In the genomic region with DNA sequence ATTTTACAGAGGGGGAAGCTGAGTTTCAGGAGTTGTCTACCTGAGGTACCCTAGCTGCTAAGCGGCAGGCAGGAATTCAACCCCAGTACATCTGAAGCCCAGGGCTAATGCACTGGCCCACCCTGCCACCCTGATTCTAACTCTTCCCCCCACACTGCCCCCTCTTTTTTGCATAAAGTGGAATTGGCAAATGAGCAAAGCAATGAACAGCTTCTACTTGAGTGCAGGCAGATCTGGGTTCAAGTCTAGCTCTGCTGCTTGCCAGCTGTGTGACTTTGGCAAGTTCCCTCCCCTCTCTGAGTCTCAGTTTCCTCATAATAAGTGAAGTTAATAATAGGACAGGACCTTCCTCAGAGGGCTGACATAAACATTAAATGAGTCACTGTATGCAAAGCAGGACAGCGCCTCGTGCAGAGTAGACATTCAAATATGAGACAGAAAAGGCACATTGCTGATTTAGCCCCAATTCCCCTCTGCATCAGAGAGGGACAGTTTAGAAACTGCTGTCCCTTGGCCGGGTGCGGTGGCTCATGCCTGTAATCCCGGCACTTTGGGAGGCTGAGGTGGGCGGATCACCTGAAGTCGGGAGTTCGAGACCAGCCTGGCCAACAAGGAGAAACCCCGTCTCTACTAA, we compare ENCODE assay signal across 8 cellular contexts. TPM values are rescaled to one million over a fixed set of nuclear protein-coding genes. Genes with fewer than 3 reads are reported as not detected.
A peak's percentile ranks its signal among the peaks of the same experiment; 100 is the strongest.
DNase-seq lines count a peak whose midpoint lies in the region; ATAC-seq, FAIRE-seq and TF ChIP-seq lines count a peak whose summit lies in the region.

No MANE protein-coding gene starts in this region.

- POLR2A ChIA-PET in A673 (lab: Charles Lee; ENCODE audit: low non-redundant PET): no interaction called here

- BruUV-seq in A673 (replicated peaks; lab: Mats Ljungman, UMichigan): no TSS peak

- H3K36me3 ChIP-seq in A673 (ENCODE audit: insufficient read depth, low read length, poor library complexity, severe bottlenecking) (no peaks in the 10 kb centered on the region), SK-N-MC (ENCODE audit: insufficient read depth, low read length) (no peaks in the 10 kb centered on the region), kidney (ENCODE audit: control insufficient read depth in 1 of 2, insufficient read depth in 2 of 2, low read length in 2 of 2) (no peaks in the 10 kb centered on the region), testis (ENCODE audit: low read depth, missing control alignments) (no peaks in the 10 kb centered on the region)

- CTCF ChIA-PET in A673 (lab: Charles Lee): no interaction called here

- ATAC-seq in GM18861 (IDR thresholded peaks at IDR 0.05; ENCODE audit: unreplicated experiment): peak; percentile 44
- ATAC-seq in HG03095 (IDR thresholded peaks at IDR 0.05; ENCODE audit: unreplicated experiment): peak; percentile 41

- intact Hi-C loops in A673 (cut with micrococcal nuclease; ENCODE audit: unreplicated experiment) (no loop called here), kidney (cut with DNase I) (no loop called here), testis (cut with DNase I; ENCODE audit: low total_unique reads) (no loop called here)

- 87 to 93% methylated on average over 10 of the region's 10 CpGs for WGBS in testis, 2 donors

- TF ChIP-seq POLR2A in testis (IDR thresholded peaks at IDR 0.05): no peak

- H3K4me3 ChIP-seq in A673 (ENCODE audit: low read depth, low read length, poor library complexity, severe bottlenecking): no peak overlapping the region
- peak overlapping the region; percentile 21 for H3K4me3 ChIP-seq in SK-N-MC
- H3K4me3 ChIP-seq in kidney (ENCODE audit: low read length in 2 of 2): no peak overlapping the region
- no peak overlapping the region for H3K4me3 ChIP-seq in testis

- H3K27ac ChIP-seq in A673 (ENCODE audit: low read depth, low read length, poor library complexity, severe bottlenecking) (peak overlapping the region; percentile 67), SK-N-MC (0 out of 2 replicates have a peak overlapping the region, but pooled peaks have one; percentile 48), kidney (ENCODE audit: low read depth in 2 of 2, low read length in 2 of 2) (peak overlapping the region in 1 of 2 donors; percentile 28), testis (no peak overlapping the region)

- FAIRE-seq in kidney (lab: Jason Lieb, UNC): no peak

- H3K9ac ChIP-seq in SK-N-MC (ENCODE audit: insufficient read length) (no peak overlapping the region), kidney (ENCODE audit: low read length in 2 of 2) (peak overlapping the region in 1 of 2 donors; percentile 16)

- TF ChIP-seq CTCF in A673 (conservative IDR thresholded peaks at IDR 0.05; ENCODE audit: low read depth, low read length) (no peak), kidney (IDR thresholded peaks at IDR 0.05; ENCODE audit: borderline replicate concordance, extremely low read depth, insufficient read depth) (no peak), testis (IDR thresholded peaks at IDR 0.05) (no peak)

- DNase-seq in A673 (ENCODE audit: low spot score): no peak
- DNase-seq in SK-N-MC (ENCODE audit: low read depth, low spot score): no peak
- peak; percentile 37 for DNase-seq in kidney
- no peak for DNase-seq in testis
- DNase-seq in NCI-H2227 (lab: John Stamatoyannopoulos, UW; ENCODE audit: unreplicated experiment): no peak
- DNase-seq in GM19240 (ENCODE audit: insufficient read length, low spot score): no peak

- H3K27me3 ChIP-seq in A673 (replicated peaks; ENCODE audit: insufficient read depth, low read depth, low read length, poor library complexity) (no peaks in the 10 kb centered on the region), testis (no peaks in the 10 kb centered on the region)

- H3K9me3 ChIP-seq in A673 (ENCODE audit: low read depth, low read length, poor library complexity, severe bottlenecking): no peaks in the 10 kb centered on the region
- no peaks in the 10 kb centered on the region for H3K9me3 ChIP-seq in SK-N-MC (ENCODE audit: low read depth, low read length)
- no peaks in the 10 kb centered on the region for H3K9me3 ChIP-seq in kidney (ENCODE audit: control insufficient read depth in 1 of 2, low read length in 2 of 2)
- H3K9me3 ChIP-seq in testis: no peaks in the 10 kb centered on the region

- H3K4me1 ChIP-seq in A673 (ENCODE audit: insufficient read depth, low read length, poor library complexity, severe bottlenecking) (peaks cover 51% of the 10 kb centered on the region), kidney (ENCODE audit: control insufficient read depth in 1 of 2, insufficient read depth in 1 of 2, low read depth in 1 of 2, low read length in 2 of 2) (peaks cover 12 to 28% of the 10 kb centered on the region in 2 donors), testis (peaks cover 17% of the 10 kb centered on the region)

RNA-seq across cellular contexts. Expression of gene ADA, which starts 4.7 kb away (rescaled TPM):
- total RNA-seq in A673 (2021) (19.3 and 27.2 TPM in 2 replicates), kidney (6.5 TPM), testis (10 to 100 TPM; 10.0 to 11.2 TPM)
- polyA plus RNA-seq in kidney (ENCODE audit: insufficient read depth, low read depth, low replicate concordance) (3.1 TPM), testis (ENCODE audit: insufficient read depth, low read depth, low replicate concordance) (8.2 TPM)

Comparison
In these comparisons a context has a peak if more than half of its experiments do, and no peak if none do; other contexts are left out.
1. H3K27ac ChIP-seq: peak in A673 (single experiment) and SK-N-MC (single experiment); none in testis (0 of 2).